ENCODE assay signal across 24 cellular contexts in genomic region chr4:42416017-42416416, GRCh38. TPM values are rescaled to one million over a fixed set of nuclear protein-coding genes. Genes with fewer than 3 reads are reported as not detected.
DNase-seq lines count a peak whose midpoint lies in the region; ATAC-seq, FAIRE-seq and TF ChIP-seq lines count a peak whose summit lies in the region.
"Had no signal": no experiment of that assay in that cellular context is flagged by ENCODE, and none has a peak within 500 bp of the region (broad histone marks: within the 10 kb centered on the region; RNA-seq: fewer than 3 reads in every experiment).

No MANE protein-coding gene starts in this region.

- in situ Hi-C loops in GM12878 (cut with MboI) = no loop called here

- H3K9me3 ChIP-seq in GM12878 (replicated peaks; ENCODE audit: control insufficient read depth, insufficient read depth, low read length) = no peaks in the 10 kb centered on the region
- H3K9me3 ChIP-seq: A549, BE2C had no signal

- 31% methylated on average over 3 of the region's 3 CpGs for WGBS in GM12878 (ENCODE audit: insufficient coverage, insufficient replicate concordance, low lambda C conversion rate, missing lambda C conversion rate)

- TF ChIP-seq RAD21 in GM12878 (IDR thresholded peaks at IDR 0.05; ENCODE audit: insufficient read depth, low read depth, low read length) = no peak

- H3K79me2 ChIP-seq in GM12878 (ENCODE audit: control insufficient read depth, insufficient read depth, low read length) = no peaks in the 10 kb centered on the region

- intact Hi-C loops in GM12878 (cut with micrococcal nuclease; ENCODE audit: unreplicated experiment) = no loop called here

- no peak overlapping the region for H2AFZ ChIP-seq in GM12878 (ENCODE audit: control insufficient read depth, low read depth, low read length)

- RAD21 ChIA-PET in GM12878 (lab: Charles Lee; ENCODE audit: unreplicated experiment) = no interaction called here

- no peaks in the 10 kb centered on the region for H3K27me3 Mint-ChIP-seq in osteocyte (ENCODE audit: unreplicated experiment)

- no peak overlapping the region for H3K4me2 ChIP-seq in GM12878 (ENCODE audit: control insufficient read depth, insufficient read depth)
- H3K4me2 ChIP-seq: A549 had no signal

- H3K36me3 Mint-ChIP-seq in osteocyte (ENCODE audit: unreplicated experiment) = no peaks in the 10 kb centered on the region

- SMC1A ChIA-PET in GM12878 (lab: Charles Lee; ENCODE audit: uncharacterized antibody, unreplicated experiment) = interaction anchor here (0.7 kb wide), 1 partner anchor 73 kb away, joined by 3 read pairs; no protein-coding TSS in a partner anchor

- POLR2A ChIA-PET in GM12878 (lab: Charles Lee) = no interaction called here

- peaks cover 2 to 6% of the 10 kb centered on the region in 2 experiments; a peak in 3 of 4 replicates for H3K36me3 ChIP-seq in GM12878 (ENCODE audit: control insufficient read depth in 2 of 2, insufficient read depth in 2 of 2, low read length in 1 of 2)

- no peak overlapping the region for H3K4me3 Mint-ChIP-seq in osteocyte (ENCODE audit: unreplicated experiment)
- H3K4me3 Mint-ChIP-seq: T-helper 1 cell treated with Interleukin-12 subunit alpha and Interleukin-12 subunit beta and Interleukin-4 antibody, amounts not matched to agents 30 μg/mL and 1 μg/mL, for 36 hours had no signal

- peak; percentile 23 for FAIRE-seq in GM12878 (lab: Jason Lieb, UNC)
- FAIRE-seq: A549 had no signal

- H3K27ac ChIP-seq in GM12878 (ENCODE audit: control insufficient read depth, insufficient read depth) = no peak overlapping the region
- H3K27ac ChIP-seq: A549 had no signal

- TF ChIP-seq EP300 in GM12878 (IDR thresholded peaks at IDR 0.05; ENCODE audit: borderline replicate concordance in 1 of 2, control insufficient read depth in 1 of 2, low read depth in 2 of 2, low read length in 2 of 2) = no peak

- H3K4me1 ChIP-seq in GM12878 (ENCODE audit: control insufficient read depth, insufficient read depth, low read length) = no peaks in the 10 kb centered on the region
- H3K4me1 ChIP-seq: A549, BE2C had no signal

- no peaks in the 10 kb centered on the region for H4K20me1 ChIP-seq in GM12878 (ENCODE audit: control insufficient read depth, insufficient read depth)

- ATAC-seq in GM19395 (IDR thresholded peaks at IDR 0.05; ENCODE audit: unreplicated experiment) (peak; percentile 54), GM12878 (no peak)
- ATAC-seq: A549 had no signal

- H3K9me3 Mint-ChIP-seq in osteocyte (ENCODE audit: unreplicated experiment) = no peaks in the 10 kb centered on the region
- H3K9me3 Mint-ChIP-seq: T-helper 1 cell treated with Interleukin-12 subunit alpha and Interleukin-12 subunit beta and Interleukin-4 antibody, amounts not matched to agents 30 μg/mL and 1 μg/mL, for 36 hours had no signal

- no TSS peak for BruUV-seq in GM12878 (replicated peaks; lab: Mats Ljungman, UMichigan)

- TF ChIP-seq CTCF in NB4 (IDR thresholded peaks at IDR 0.05; ENCODE audit: low read depth, low read length) = no peak
- no peak for TF ChIP-seq CTCF in GM12878 (IDR thresholded peaks at IDR 0.05 in 2 of 3, conservative IDR thresholded peaks at IDR 0.05 in 1 of 3; ENCODE audit: control insufficient read depth in 2 of 3, extremely low read depth in 1 of 3, insufficient read depth in 1 of 3, low read depth in 3 of 3, low read length in 3 of 3)
- TF ChIP-seq CTCF in osteocyte (IDR thresholded peaks at IDR 0.05) = no peak

- DNase-seq in NB4 (ENCODE audit: low read depth) (peak; percentile 66), GM12878 (ENCODE audit: low read depth, low spot score) (no peak), osteocyte (ENCODE audit: extremely low spot score, unreplicated experiment) (no peak), DMS153 treated with DMSO at 0.1 percent for 48 hours (lab: John Stamatoyannopoulos, UW; ENCODE audit: unreplicated experiment) (no peak), NCI-H2227 treated with DMSO at 0.1 percent for 48 hours (lab: John Stamatoyannopoulos, UW) (no peak)
- no peak for DNase-seq in activated CD8-positive, alpha-beta memory T cell treated with anti-CD3 and anti-CD28 coated beads for 24 hours
- DNase-seq: BE2C; EL; GF-D8; Kasumi-1; NCI-H1417; NCI-H1694 treated with DMSO at 0.1 percent for 48 hours; NCI-H2107; NCI-H510A; NCI-H748 treated with DMSO at 0.1 percent for 48 hours; NK-92 treated with Interleukin-12 subunit alpha and Interleukin-12 subunit beta, amount 100 ng/mL, for 24 hours; OCI-M1; Right ventricle myocardium superior had no signal

- peaks cover 72% of the 10 kb centered on the region for H3K4me1 Mint-ChIP-seq in osteocyte (ENCODE audit: unreplicated experiment)

- no peaks in the 10 kb centered on the region for H3K27me3 ChIP-seq in GM12878 (replicated peaks in 1 of 2; ENCODE audit: control insufficient read depth in 2 of 2, insufficient read depth in 2 of 2, low read length in 1 of 2)
- H3K27me3 ChIP-seq: BE2C had no signal

- CTCF ChIA-PET in GM12878 (lab: Yijun Ruan, JAX) = interaction anchor here (4.1 kb wide), 1 partner anchor 104 kb away, joined by 21 read pairs; no protein-coding TSS in a partner anchor

- H3K4me3 ChIP-seq in NB4 (ENCODE audit: low read depth, low read length) (no peak overlapping the region), GM12878 (no peak overlapping the region)
- H3K4me3 ChIP-seq: A549 had no signal

- no peak overlapping the region for H3K9ac ChIP-seq in GM12878 (ENCODE audit: control insufficient read depth, insufficient read depth, low read length)

- TF ChIP-seq POLR2A in NB4 (IDR thresholded peaks at IDR 0.05; ENCODE audit: extremely low read depth, insufficient read length) = no peak
- no peak for TF ChIP-seq POLR2A in GM12878 (IDR thresholded peaks at IDR 0.05; ENCODE audit: low read depth, low read length)

- H3K27ac Mint-ChIP-seq in osteocyte (ENCODE audit: unreplicated experiment) = peak overlapping the region; percentile 57
- H3K27ac Mint-ChIP-seq: T-helper 1 cell treated with Interleukin-12 subunit alpha and Interleukin-12 subunit beta and Interleukin-4 antibody, amounts not matched to agents 30 μg/mL and 1 μg/mL, for 36 hours had no signal

TF ChIP-seq in GM12878, 131 proteins besides CTCF, POLR2A, EP300 and RAD21:
- TF ChIP-seq MTA3 (IDR thresholded peaks at IDR 0.05; ENCODE audit: borderline replicate concordance, low read length) (no peak), MXI1 (IDR thresholded peaks at IDR 0.05; ENCODE audit: low read depth, low read length) (no peak), FOXK2 (IDR thresholded peaks at IDR 0.05) (no peak), NR2C2 (IDR thresholded peaks at IDR 0.05; ENCODE audit: borderline replicate concordance, control insufficient read depth, insufficient read length, low read depth) (no peak), CREB1 (IDR thresholded peaks at IDR 0.05; ENCODE audit: low read depth) (no peak), LARP7 (IDR thresholded peaks at IDR 0.05) (no peak), SREBF2 (IDR thresholded peaks at IDR 0.05; ENCODE audit: low read length) (no peak), WRNIP1 (IDR thresholded peaks at IDR 0.05; ENCODE audit: borderline replicate concordance, low read depth, low read length) (no peak), SPI1 (IDR thresholded peaks at IDR 0.05; ENCODE audit: borderline replicate concordance, insufficient read depth, low read depth, low read length) (no peak), ATF7 (IDR thresholded peaks at IDR 0.05; ENCODE audit: low read depth) (no peak), BRCA1 (IDR thresholded peaks at IDR 0.05; ENCODE audit: low read depth, low read length) (no peak), TCF7 (IDR thresholded peaks at IDR 0.05; ENCODE audit: borderline replicate concordance) (no peak), RELB (IDR thresholded peaks at IDR 0.05; ENCODE audit: low read depth) (no peak), YBX1 (IDR thresholded peaks at IDR 0.05) (no peak), CBX5 (IDR thresholded peaks at IDR 0.05; ENCODE audit: low read depth) (no peak), KLF5 (IDR thresholded peaks at IDR 0.05; ENCODE audit: partially characterized antibody) (no peak), YY1 (IDR thresholded peaks at IDR 0.05; ENCODE audit: low read depth, low read length) (no peak)

RNA-seq across cellular contexts. Expression of gene SHISA3, which starts 18.7 kb away (rescaled TPM):
- total RNA-seq in GM12878 (2013; cell fraction: nucleolus; rRNA removed) = 0.19 TPM in 1 of 2 replicates, not detected in the other
- total RNA-seq in GM12878 (2014; rRNA removed) (4.4 and 4.9 TPM in 2 replicates), GM12878 (2014; rRNA removed; fragmentation: Illumina TruSeq; extraction: Trizol) (3.9 TPM in 2 replicates), GM12878 (2021) (6.3 and 6.6 TPM in 2 replicates), osteocyte (3.9 and 4.9 TPM in 2 replicates)
- polyA plus RNA-seq in GM12878 (2011; ENCODE audit: low read depth) = 1.4 TPM
- polyA plus RNA-seq in GM12878 (2011; rRNA removed) (0.03 TPM in 1 of 2 replicates, not detected in the other), GM12878 (2014; fragmentation: Illumina TruSeq; extraction: Trizol) (3.7 and 4.1 TPM in 2 replicates), GM12878 (2014; fragmentation: Nextera tagmentation; extraction: Ambion mirVana) (1 to 10 TPM; 1.9 to 4.6 TPM), GM12878 (2014; rRNA removed) (5.5 and 7.2 TPM in 2 replicates), GM12878 (2016; fragmentation: Nextera tagmentation; extraction: Ambion mirVana) (1 to 10 TPM; 3.9 to 4.9 TPM)
- polyA plus RNA-seq in GM12878 (2011; cell fraction: cytosol; rRNA removed) = 0.04 TPM in 1 of 2 replicates, not detected in the other
- not detected in 2 replicates for polyA plus RNA-seq in GM12878 (2011; cell fraction: nucleus; rRNA removed)
- 3.8 and 3.9 TPM in 2 replicates for polyA plus RNA-seq in GM12878 (2012)
- not detected in 2 replicates for polyA minus RNA-seq in GM12878 (2011; rRNA and poly(A)+ RNA removed)
- not detected in 2 replicates for polyA minus RNA-seq in GM12878 (2011; cell fraction: cytosol; rRNA and poly(A)+ RNA removed)
- polyA minus RNA-seq in GM12878 (2011; cell fraction: nucleus; rRNA and poly(A)+ RNA removed) = not detected in 2 replicates
- total RNA-seq: MCF 10A, RPMI7951, SK-MEL-5 had no signal
- polyA plus RNA-seq: A549 had no signal
